In the genomic region with DNA sequence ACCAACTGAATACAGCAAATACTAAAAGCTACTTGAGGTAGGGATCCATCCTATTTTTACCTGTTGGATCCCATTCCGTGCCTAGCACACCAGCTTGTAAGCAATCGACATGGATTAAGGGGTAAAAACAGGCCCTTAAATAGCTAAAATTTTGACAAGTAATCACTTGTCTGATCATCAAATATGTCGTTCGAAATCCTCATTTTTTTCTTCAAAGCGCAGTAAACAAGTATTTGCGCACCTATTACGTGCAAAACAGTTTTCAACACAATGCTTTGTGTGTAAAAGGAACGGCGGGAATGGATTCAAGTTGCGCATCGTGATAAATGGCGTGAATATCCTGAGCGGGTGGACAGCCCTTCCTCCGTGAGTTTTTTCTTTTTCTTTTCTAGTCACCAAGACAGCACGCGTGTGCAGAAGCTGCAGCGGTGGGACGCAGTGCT, we compare ENCODE assay signal across 1 cellular context.
A peak's percentile ranks its signal among the peaks of the same experiment; 100 is the strongest.
TF ChIP-seq lines count a peak whose summit lies in the region.

No MANE protein-coding gene starts in this region.

TF ChIP-seq in IMR-90, 13 proteins besides CTCF, POLR2A, EP300 and RAD21:
- TF ChIP-seq, protein P1, sequence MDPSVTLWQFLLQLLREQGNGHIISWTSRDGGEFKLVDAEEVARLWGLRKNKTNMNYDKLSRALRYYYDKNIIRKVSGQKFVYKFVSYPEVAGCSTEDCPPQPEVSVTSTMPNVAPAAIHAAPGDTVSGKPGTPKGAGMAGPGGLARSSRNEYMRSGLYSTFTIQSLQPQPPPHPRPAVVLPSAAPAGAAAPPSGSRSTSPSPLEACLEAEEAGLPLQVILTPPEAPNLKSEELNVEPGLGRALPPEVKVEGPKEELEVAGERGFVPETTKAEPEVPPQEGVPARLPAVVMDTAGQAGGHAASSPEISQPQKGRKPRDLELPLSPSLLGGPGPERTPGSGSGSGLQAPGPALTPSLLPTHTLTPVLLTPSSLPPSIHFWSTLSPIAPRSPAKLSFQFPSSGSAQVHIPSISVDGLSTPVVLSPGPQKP (IDR thresholded peaks at IDR 0.05; ENCODE audit: borderline replicate concordance, low read depth, low read length) = no peak
- TF ChIP-seq BHLHE40 (IDR thresholded peaks at IDR 0.05; ENCODE audit: low read depth, low read length) (0 out of 2 replicates have a peak, but pooled peaks have one; percentile 52), MXI1 (IDR thresholded peaks at IDR 0.05; ENCODE audit: borderline replicate concordance, low read depth, low read length) (peak; percentile 43; the same call in 1 of the 2 replicates)
